ENCODE assay signal across 8 cellular contexts in genomic region chr7:44045226-44046014, GRCh38. TPM values are rescaled to one million over a fixed set of nuclear protein-coding genes. Genes with fewer than 3 reads are reported as not detected.
DNase-seq lines count a peak whose midpoint lies in the region; ATAC-seq, FAIRE-seq and TF ChIP-seq lines count a peak whose summit lies in the region.

No MANE protein-coding gene starts in this region.

- peak overlapping the region; percentile 95 for H3K4me3 ChIP-seq in CD4-positive, CD25-positive, alpha-beta regulatory T cell (ENCODE audit: low read depth, low read length)
- peak overlapping the region; percentile 69 to 94 for H3K4me3 ChIP-seq in testis

- peak in 1 of 3 donors; percentile 68 for DNase-seq in CD4-positive, CD25-positive, alpha-beta regulatory T cell
- no peak for DNase-seq in activated naive CD8-positive, alpha-beta T cell treated with anti-CD3 and anti-CD28 coated beads for 36 hours
- DNase-seq in islet precursor cell (peak; percentile 30), testis (no peak), frontal cortex (ENCODE audit: low spot score in 2 of 2) (no peak), hippocampal formation (lab: John Stamatoyannopoulos, UW) (no peak)

- H3K4me3 Mint-ChIP-seq in CD4-positive, CD25-positive, alpha-beta regulatory T cell = peak overlapping the region; percentile 92 to 99 (median 94)
- H3K4me3 Mint-ChIP-seq in activated naive CD8-positive, alpha-beta T cell treated with anti-CD3 and anti-CD28 coated beads for 36 hours = peak overlapping the region; percentile 85

- FAIRE-seq in frontal cortex (lab: Jason Lieb, UNC) = no peak

- H3K4me1 Mint-ChIP-seq in CD4-positive, CD25-positive, alpha-beta regulatory T cell = peaks cover 15 to 76% (median 48%) of the 10 kb centered on the region in 4 donors
- peaks cover 48% of the 10 kb centered on the region for H3K4me1 Mint-ChIP-seq in activated naive CD8-positive, alpha-beta T cell treated with anti-CD3 and anti-CD28 coated beads for 36 hours

- TF ChIP-seq POLR2A in testis (IDR thresholded peaks at IDR 0.05) = no peak

- no peaks in the 10 kb centered on the region for H3K9me3 Mint-ChIP-seq in CD4-positive, CD25-positive, alpha-beta regulatory T cell
- no peaks in the 10 kb centered on the region for H3K9me3 Mint-ChIP-seq in activated naive CD8-positive, alpha-beta T cell treated with anti-CD3 and anti-CD28 coated beads for 36 hours

- peaks cover 53% of the 10 kb centered on the region for H3K4me1 ChIP-seq in CD4-positive, CD25-positive, alpha-beta regulatory T cell (ENCODE audit: control insufficient read depth, insufficient read depth, low read length, poor library complexity, severe bottlenecking)
- H3K4me1 ChIP-seq in testis = peaks cover 16% of the 10 kb centered on the region

- intact Hi-C loops in testis (cut with DNase I; ENCODE audit: low total_unique reads) = no loop called here

- H3K27me3 Mint-ChIP-seq in CD4-positive, CD25-positive, alpha-beta regulatory T cell = no peaks in the 10 kb centered on the region
- H3K27me3 Mint-ChIP-seq in activated naive CD8-positive, alpha-beta T cell treated with anti-CD3 and anti-CD28 coated beads for 36 hours = no peaks in the 10 kb centered on the region

- peak overlapping the region; percentile 88 to 98 (median 91) for H3K27ac Mint-ChIP-seq in CD4-positive, CD25-positive, alpha-beta regulatory T cell
- H3K27ac Mint-ChIP-seq in activated naive CD8-positive, alpha-beta T cell treated with anti-CD3 and anti-CD28 coated beads for 36 hours = peak overlapping the region; percentile 87

- ATAC-seq in CD4-positive, CD25-positive, alpha-beta regulatory T cell (ENCODE audit: low read depth in 2 of 2) = no peak
- ATAC-seq in HG03439 (IDR thresholded peaks at IDR 0.05; ENCODE audit: unreplicated experiment) = peak; percentile 9
- ATAC-seq in HG03108 (IDR thresholded peaks at IDR 0.05; ENCODE audit: unreplicated experiment) = no peak

- peaks cover 19% of the 10 kb centered on the region for H3K36me3 ChIP-seq in CD4-positive, CD25-positive, alpha-beta regulatory T cell (ENCODE audit: control insufficient read depth, insufficient read depth, low read length)
- H3K36me3 ChIP-seq in testis (ENCODE audit: low read depth, missing control alignments) = no peaks in the 10 kb centered on the region

- H3K36me3 Mint-ChIP-seq in CD4-positive, CD25-positive, alpha-beta regulatory T cell = peaks cover 14% of the 10 kb centered on the region
- H3K36me3 Mint-ChIP-seq in activated naive CD8-positive, alpha-beta T cell treated with anti-CD3 and anti-CD28 coated beads for 36 hours = peaks cover 42% of the 10 kb centered on the region

- TF ChIP-seq CTCF in testis (IDR thresholded peaks at IDR 0.05) = no peak

- no peaks in the 10 kb centered on the region for H3K9me3 ChIP-seq in CD4-positive, CD25-positive, alpha-beta regulatory T cell (ENCODE audit: control insufficient read depth in 2 of 2, low read length in 2 of 2)
- no peaks in the 10 kb centered on the region for H3K9me3 ChIP-seq in testis

- 18 to 19% methylated on average over 7 to 14 of the region's 15 CpGs for WGBS in testis, 2 donors

- no peaks in the 10 kb centered on the region for H3K27me3 ChIP-seq in CD4-positive, CD25-positive, alpha-beta regulatory T cell (ENCODE audit: control insufficient read depth, insufficient read depth, low read length)
- no peaks in the 10 kb centered on the region for H3K27me3 ChIP-seq in testis

- peak overlapping the region; percentile 86 for H3K27ac ChIP-seq in CD4-positive, CD25-positive, alpha-beta regulatory T cell (ENCODE audit: insufficient read depth, low read length, poor library complexity, severe bottlenecking)
- H3K27ac ChIP-seq in testis = peak overlapping the region; percentile 68 to 71

RNA-seq across cellular contexts. Expression of gene DBNL, which starts 0.9 kb away (rescaled TPM):
- total RNA-seq in CD4-positive, CD25-positive, alpha-beta regulatory T cell = 104 TPM
- polyA plus RNA-seq in CD4-positive, CD25-positive, alpha-beta regulatory T cell = 100 to 1,000 TPM; 138 to 206 (median 186) TPM
- total RNA-seq in activated naive CD8-positive, alpha-beta T cell treated with anti-CD3 and anti-CD28 coated beads for 36 hours = 100 to 1,000 TPM; 131 to 136 TPM
- total RNA-seq in testis (10 to 100 TPM; 61.4 to 72.7 TPM), frontal cortex (48.1 TPM)
- polyA plus RNA-seq in testis (ENCODE audit: insufficient read depth, low read depth, low replicate concordance) = 50.0 TPM

RNA-seq across cellular contexts. Expression of gene PGAM2, which starts 19.9 kb away (rescaled TPM):
- 1.1 TPM for total RNA-seq in CD4-positive, CD25-positive, alpha-beta regulatory T cell
- polyA plus RNA-seq in CD4-positive, CD25-positive, alpha-beta regulatory T cell = not detected
- total RNA-seq in activated naive CD8-positive, alpha-beta T cell treated with anti-CD3 and anti-CD28 coated beads for 36 hours = under 1 TPM; 0.34 to 0.43 TPM
- 100 to 1,000 TPM in 1 of 2 donors, 10 to 100 TPM in 1; 85.1 to 139 TPM for total RNA-seq in testis
- polyA plus RNA-seq in testis (ENCODE audit: insufficient read depth, low read depth, low replicate concordance) = 298 TPM
- 4.5 TPM for total RNA-seq in frontal cortex

RNA-seq across cellular contexts. Expression of gene POLM, which starts 36.9 kb away (rescaled TPM):
- total RNA-seq in CD4-positive, CD25-positive, alpha-beta regulatory T cell = 38.0 TPM
- 10 to 100 TPM; 14.8 to 22.3 (median 20.2) TPM for polyA plus RNA-seq in CD4-positive, CD25-positive, alpha-beta regulatory T cell
- 10 to 100 TPM; 32.5 to 35.2 TPM for total RNA-seq in activated naive CD8-positive, alpha-beta T cell treated with anti-CD3 and anti-CD28 coated beads for 36 hours
- 10 to 100 TPM; 43.4 to 63.7 TPM for total RNA-seq in testis
- 11.7 TPM for polyA plus RNA-seq in testis (ENCODE audit: insufficient read depth, low read depth, low replicate concordance)
- total RNA-seq in frontal cortex = 3.7 TPM

RNA-seq across cellular contexts. Expression of gene SPDYE1, which starts 47.7 kb away (rescaled TPM):
- total RNA-seq in CD4-positive, CD25-positive, alpha-beta regulatory T cell = not detected
- polyA plus RNA-seq in CD4-positive, CD25-positive, alpha-beta regulatory T cell = under 1 TPM; 0.08 to 0.17 (median 0.11) TPM
- total RNA-seq in activated naive CD8-positive, alpha-beta T cell treated with anti-CD3 and anti-CD28 coated beads for 36 hours = not detected
- total RNA-seq in testis (1 to 10 TPM; 2.7 to 7.3 TPM), frontal cortex (not detected)
- 8.3 TPM for polyA plus RNA-seq in testis (ENCODE audit: insufficient read depth, low read depth, low replicate concordance)

RNA-seq across cellular contexts. Expression of gene AEBP1, which starts 58.7 kb away (rescaled TPM):
- 4.1 TPM for total RNA-seq in CD4-positive, CD25-positive, alpha-beta regulatory T cell
- polyA plus RNA-seq in CD4-positive, CD25-positive, alpha-beta regulatory T cell = 1 to 10 TPM in 1 of 4 donors, under 1 TPM in 3; 0.51 to 1.7 (median 0.89) TPM
- total RNA-seq in activated naive CD8-positive, alpha-beta T cell treated with anti-CD3 and anti-CD28 coated beads for 36 hours = 10 to 100 TPM; 32.6 to 38.3 TPM
- total RNA-seq in testis = 100 to 1,000 TPM in 1 of 2 donors, 10 to 100 TPM in 1; 74.5 to 102 TPM
- 168 TPM for polyA plus RNA-seq in testis (ENCODE audit: insufficient read depth, low read depth, low replicate concordance)
- 4.1 TPM for total RNA-seq in frontal cortex

Comparison
In these comparisons a context has a peak if more than half of its experiments do, and no peak if none do; other contexts are left out.
1. RNA of gene PGAM2, which starts 19.9 kb away (total RNA-seq): 85.1 to 139 TPM in testis; 4.5 TPM in frontal cortex (single experiment), 1.1 TPM in CD4-positive, CD25-positive, alpha-beta regulatory T cell (single experiment) and 0.34 to 0.43 TPM in activated naive CD8-positive, alpha-beta T cell treated with anti-CD3 and anti-CD28 coated beads for 36 hours; every median in the first group is over 10 times any median in the second.